In genomic region chr14:91883770-91884169, GRCh38 we compare ENCODE assay signal across 22 cellular contexts. TPM values are rescaled to one million over a fixed set of nuclear protein-coding genes. Genes with fewer than 3 reads are reported as not detected.
A peak's percentile ranks its signal among the peaks of the same experiment; 100 is the strongest.
DNase-seq lines count a peak whose midpoint lies in the region; ATAC-seq and TF ChIP-seq lines count a peak whose summit lies in the region.
"Had no signal": no experiment of that assay in that cellular context is flagged by ENCODE, and none has a peak within 500 bp of the region (broad histone marks: within the 10 kb centered on the region; RNA-seq: fewer than 3 reads in every experiment).

No MANE protein-coding gene starts in this region.

- H3K4me3 ChIP-seq in Peyer's patch (no peak overlapping the region), fibroblast of the aortic adventitia (ENCODE audit: low read depth, low read length) (no peak overlapping the region), lower lobe of right lung (no peak overlapping the region), testis (no peak overlapping the region)
- H3K4me3 ChIP-seq: lung, right lobe of liver, SJCRH30 had no signal

- H3K27me3 ChIP-seq in Peyer's patch: no peaks in the 10 kb centered on the region
- H3K27me3 ChIP-seq in lower lobe of right lung (ENCODE audit: low read depth): no peaks in the 10 kb centered on the region
- H3K27me3 ChIP-seq in testis: no peaks in the 10 kb centered on the region
- H3K27me3 ChIP-seq: right lobe of liver, SJCRH30 had no signal

- WGBS in testis, 2 donors: 62 to 66% methylated on average over 10 of the region's 10 CpGs

- no peak for TF ChIP-seq POLR2A in Peyer's patch (IDR thresholded peaks at IDR 0.05)
- no peak for TF ChIP-seq POLR2A in testis (IDR thresholded peaks at IDR 0.05)

- no peaks in the 10 kb centered on the region for H3K9me3 ChIP-seq in Peyer's patch
- no peaks in the 10 kb centered on the region for H3K9me3 ChIP-seq in lower lobe of right lung
- H3K9me3 ChIP-seq in testis: no peaks in the 10 kb centered on the region
- H3K9me3 ChIP-seq: right lobe of liver, SJCRH30 had no signal

- H3K4me1 ChIP-seq in Peyer's patch (no peaks in the 10 kb centered on the region), lower lobe of right lung (peaks cover 13% of the 10 kb centered on the region), testis (peaks cover 23% of the 10 kb centered on the region)

- TF ChIP-seq CTCF in Peyer's patch (IDR thresholded peaks at IDR 0.05): no peak
- no peak for TF ChIP-seq CTCF in fibroblast of the aortic adventitia (IDR thresholded peaks at IDR 0.05; ENCODE audit: insufficient read depth, low read length)
- no peak for TF ChIP-seq CTCF in lower lobe of right lung (IDR thresholded peaks at IDR 0.05)
- no peak for TF ChIP-seq CTCF in testis (IDR thresholded peaks at IDR 0.05)

- DNase-seq in Peyer's patch (no peak), fibroblast of the aortic adventitia (ENCODE audit: low read depth) (peak; percentile 66), lower lobe of right lung (no peak), testis (peak; percentile 78), HK-2 (ENCODE audit: unreplicated experiment) (no peak)
- DNase-seq in stimulated activated CD4-positive, alpha-beta T cell treated with anti-CD3 and anti-CD28 coated beads, Interleukin-1b, Interleukin-23, amount 100 ng/mL, for 48 hours: no peak
- DNase-seq: activated CD8-positive, alpha-beta T cell treated with anti-CD3 and anti-CD28 coated beads for 36 hours; activated T-cell treated with anti-CD3 and anti-CD28 coated beads, Interleukin-2, amount 50 U/mL, for 4 hours; CD4-positive, alpha-beta memory T cell; dermis blood vessel endothelial cell; MM.1S; NCI-H2171 treated with DMSO at 0.1 percent for 48 hours; NCI-H774; occipital lobe; PC-3; right lobe of liver; SJCRH30; stimulated activated CD4-positive, alpha-beta T cell treated with anti-CD3 and anti-CD28 coated beads, Interleukin-2, amount 100 ng/mL, for 24 hours; T-helper 2 cell had no signal

- H3K36me3 ChIP-seq in Peyer's patch (peaks cover 0 to 5% (median 0%) of the 10 kb centered on the region in 3 donors), lower lobe of right lung (peaks cover 16% of the 10 kb centered on the region), testis (ENCODE audit: low read depth, missing control alignments) (no peaks in the 10 kb centered on the region)
- H3K36me3 ChIP-seq: right lobe of liver had no signal

- H3K27ac ChIP-seq in Peyer's patch (peak overlapping the region in 3 of 4 donors; percentile 6 to 28 (median 18)), lower lobe of right lung (no peak overlapping the region), testis (peak overlapping the region; percentile 60 to 83)
- H3K27ac ChIP-seq: right lobe of liver, SJCRH30 had no signal

- ATAC-seq in lower lobe of right lung (peak; percentile 36 to 59), GM21360 (IDR thresholded peaks at IDR 0.05; ENCODE audit: unreplicated experiment) (no peak), GM21526 (IDR thresholded peaks at IDR 0.05; ENCODE audit: low FRiP score, unreplicated experiment) (no peak)
- ATAC-seq: activated CD8-positive, alpha-beta T cell treated with anti-CD3 and anti-CD28 coated beads for 36 hours; activated T-cell treated with anti-CD3 and anti-CD28 coated beads, Interleukin-2, amount 50 U/mL, for 4 hours; PC-3; right lobe of liver had no signal

- intact Hi-C loops in lower lobe of right lung (cut with DNase I): no loop called here
- intact Hi-C loops in testis (cut with DNase I; ENCODE audit: low total_unique reads): no loop called here

RNA-seq across cellular contexts. Expression of gene TC2N, which starts 16.4 kb away (rescaled TPM):
- total RNA-seq in Peyer's patch (10 to 100 TPM; 35.2 to 59.4 (median 50.9) TPM), fibroblast of the aortic adventitia (ENCODE audit: low replicate concordance) (0.16 and 1.6 TPM in 2 replicates), lower lobe of right lung (53.1 TPM), testis (10 to 100 TPM; 19.6 to 24.3 TPM)
- polyA plus RNA-seq in testis (ENCODE audit: insufficient read depth, low read depth, low replicate concordance): 17.2 TPM

Comparison
In these comparisons a context has a peak if more than half of its experiments do, and no peak if none do; other contexts are left out.
1. DNase-seq: peak in fibroblast of the aortic adventitia (single experiment) and testis (single experiment); none in Peyer's patch (0 of 3), lower lobe of right lung (single experiment), stimulated activated CD4-positive, alpha-beta T cell treated with anti-CD3 and anti-CD28 coated beads, Interleukin-1b, Interleukin-23, amount 100 ng/mL, for 48 hours (single experiment) and HK-2 (single experiment).
2. ATAC-seq: peak in lower lobe of right lung (2 of 2); none in GM21360 (single experiment) and GM21526 (single experiment).